Comparison of ENCODE assay signal across 10 cellular contexts in genomic region chr6:108165714-108166663, GRCh38. TPM values are rescaled to one million over a fixed set of nuclear protein-coding genes. Genes with fewer than 3 reads are reported as not detected.
DNase-seq lines count a peak whose midpoint lies in the region; ATAC-seq and TF ChIP-seq lines count a peak whose summit lies in the region.
"Had no signal": no experiment of that assay in that cellular context is flagged by ENCODE, and none has a peak within 500 bp of the region (broad histone marks: within the 10 kb centered on the region; RNA-seq: fewer than 3 reads in every experiment).

Gene NR2E1, plus strand, starts transcription at chr6:108166022. Its CDS starts 744 bp downstream, at chr6:108166766.

- H3K27ac Mint-ChIP-seq in activated CD8-positive, alpha-beta T cell treated with anti-CD3 and anti-CD28 coated beads for 36 hours, result no peak within 1 kb of the TSS
- H3K27ac Mint-ChIP-seq in type B pancreatic cell, result peak within 1 kb of the TSS; percentile 35

- peaks cover 46% of the 10 kb centered on the region for H3K4me1 Mint-ChIP-seq in activated CD8-positive, alpha-beta T cell treated with anti-CD3 and anti-CD28 coated beads for 36 hours (ENCODE audit: low read depth)
- peaks cover 37% of the 10 kb centered on the region for H3K4me1 Mint-ChIP-seq in type B pancreatic cell (ENCODE audit: unreplicated experiment)

- no peak for TF ChIP-seq CTCF in activated CD8-positive, alpha-beta T cell treated with anti-CD3 and anti-CD28 coated beads for 36 hours (IDR thresholded peaks at IDR 0.05)
- TF ChIP-seq CTCF in type B pancreatic cell (conservative IDR thresholded peaks at IDR 0.05), result peak; percentile 23

- H3K27me3 ChIP-seq in iPS-18a (ENCODE audit: control insufficient read depth, insufficient read depth, low read length), result peaks cover 100% of the 10 kb centered on the region

- peak; percentile 17 for DNase-seq in stimulated activated CD4-positive, alpha-beta T cell treated with anti-CD3 and anti-CD28 coated beads, Interleukin-15, amount 100 ng/mL, for 24 hours
- no peak for DNase-seq in stimulated activated CD4-positive, alpha-beta T cell treated with anti-CD3 and anti-CD28 coated beads, Interleukin-4, amount 100 ng/mL, for 24 hours
- peak; percentile 14 for DNase-seq in activated CD8-positive, alpha-beta T cell treated with anti-CD3 and anti-CD28 coated beads for 36 hours
- DNase-seq in type B pancreatic cell (ENCODE audit: extremely low spot score, unreplicated experiment), result no peak
- no peak for DNase-seq in RKO (ENCODE audit: low spot score)
- DNase-seq: T-helper 9 cell had no signal

- H3K9me3 Mint-ChIP-seq in activated CD8-positive, alpha-beta T cell treated with anti-CD3 and anti-CD28 coated beads for 36 hours, result no peaks in the 10 kb centered on the region
- H3K9me3 Mint-ChIP-seq in type B pancreatic cell, result no peaks in the 10 kb centered on the region

- no peak within 1 kb of the TSS for H3K27ac ChIP-seq in iPS-18a (ENCODE audit: low read length)

- ATAC-seq in activated CD8-positive, alpha-beta T cell treated with anti-CD3 and anti-CD28 coated beads for 36 hours, result no peak
- ATAC-seq in HG02870 (IDR thresholded peaks at IDR 0.05; ENCODE audit: unreplicated experiment), result no peak
- ATAC-seq in HG02840 (IDR thresholded peaks at IDR 0.05; ENCODE audit: low FRiP score, unreplicated experiment), result no peak

- intact Hi-C loops in activated CD8-positive, alpha-beta T cell treated with anti-CD3 and anti-CD28 coated beads for 36 hours (cut with micrococcal nuclease), result loop anchor here (2.0 to 10.0 kb wide), 2 partner anchors 49 to 329 kb away; no protein-coding TSS in a partner anchor

- CTCF ChIA-PET in activated CD8-positive, alpha-beta T cell treated with anti-CD3 and anti-CD28 coated beads for 36 hours (lab: Charles Lee), result interaction anchor here (0.7 to 1.5 kb wide), 3 partner anchors 8 to 126 kb away, joined by 3 to 4 read pairs (median 3); no protein-coding TSS in a partner anchor

- H3K9ac ChIP-seq in iPS-18a (ENCODE audit: low read length), result no peak within 1 kb of the TSS

- POLR2A ChIA-PET in activated CD8-positive, alpha-beta T cell treated with anti-CD3 and anti-CD28 coated beads for 36 hours (lab: Charles Lee), result interaction anchor here (1.3 kb wide), 1 partner anchor 10 kb away, joined by 3 read pairs; no protein-coding TSS in a partner anchor

- no peaks in the 10 kb centered on the region for H3K36me3 Mint-ChIP-seq in activated CD8-positive, alpha-beta T cell treated with anti-CD3 and anti-CD28 coated beads for 36 hours (ENCODE audit: low read depth)
- H3K36me3 Mint-ChIP-seq in type B pancreatic cell, result no peaks in the 10 kb centered on the region

- H3K4me1 ChIP-seq in iPS-18a (ENCODE audit: control insufficient read depth, low read depth, low read length), result peaks cover 40% of the 10 kb centered on the region

- no peaks in the 10 kb centered on the region for H3K36me3 ChIP-seq in iPS-18a (ENCODE audit: control insufficient read depth, low read depth, low read length)

- H3K4me3 ChIP-seq in iPS-18a (ENCODE audit: low read length), result peak within 1 kb of the TSS; percentile 21

- peak within 1 kb of the TSS; percentile 8 for H3K4me3 Mint-ChIP-seq in activated CD8-positive, alpha-beta T cell treated with anti-CD3 and anti-CD28 coated beads for 36 hours
- H3K4me3 Mint-ChIP-seq in type B pancreatic cell, result peak within 1 kb of the TSS; percentile 76

- no peaks in the 10 kb centered on the region for H3K9me3 ChIP-seq in iPS-18a (ENCODE audit: control insufficient read depth, low read depth, low read length)

- peaks cover 86% of the 10 kb centered on the region for H3K27me3 Mint-ChIP-seq in activated CD8-positive, alpha-beta T cell treated with anti-CD3 and anti-CD28 coated beads for 36 hours
- peaks cover 97% of the 10 kb centered on the region for H3K27me3 Mint-ChIP-seq in type B pancreatic cell

RNA-seq across cellular contexts. Expression of gene NR2E1, which starts in this region (rescaled TPM):
- not detected for total RNA-seq in activated CD8-positive, alpha-beta T cell treated with anti-CD3 and anti-CD28 coated beads for 36 hours
- total RNA-seq in type B pancreatic cell (ENCODE audit: low replicate concordance), result 0.26 TPM in 1 of 2 replicates, not detected in the other
- total RNA-seq: fibroblast of villous mesenchyme had no signal

Comparison
In these comparisons a context has a peak if more than half of its experiments do, and no peak if none do; other contexts are left out.
1. Peak in DNase-seq in activated CD8-positive, alpha-beta T cell treated with anti-CD3 and anti-CD28 coated beads for 36 hours; RNA of the gene not detected or under 1 TPM.